Comparison of ENCODE assay signal across 13 cellular contexts in genomic region chrX:74325130-74326059, GRCh38. TPM values are rescaled to one million over a fixed set of nuclear protein-coding genes. Genes with fewer than 3 reads are reported as not detected.
DNase-seq lines count a peak whose midpoint lies in the region; ATAC-seq and TF ChIP-seq lines count a peak whose summit lies in the region.
"Had no signal": no experiment of that assay in that cellular context is flagged by ENCODE, and none has a peak within 500 bp of the region (broad histone marks: within the 10 kb centered on the region; RNA-seq: fewer than 3 reads in every experiment).

No MANE protein-coding gene starts in this region.

- peaks cover 34% of the 10 kb centered on the region for H3K4me1 ChIP-seq in HUES6 (ENCODE audit: control insufficient read depth, insufficient read depth, low read length)
- H3K4me1 ChIP-seq in OCI-LY1 (ENCODE audit: insufficient read depth, low read length, severe bottlenecking), result peaks cover 4% of the 10 kb centered on the region
- no peaks in the 10 kb centered on the region for H3K4me1 ChIP-seq in testis

- no peaks in the 10 kb centered on the region for H3K79me2 ChIP-seq in OCI-LY1 (ENCODE audit: insufficient read depth, low read length)

- H3K27me3 ChIP-seq in HUES6 (ENCODE audit: control insufficient read depth, insufficient read depth, low read length) (peaks cover 5% of the 10 kb centered on the region; the same call in 1 of the 2 replicates), OCI-LY1 (ENCODE audit: insufficient read depth, low read length) (no peaks in the 10 kb centered on the region), testis (no peaks in the 10 kb centered on the region)

- H3K4me3 ChIP-seq in HUES6 (ENCODE audit: low read depth, low read length) (no peak overlapping the region), OCI-LY1 (ENCODE audit: low read depth, low read length, poor library complexity, severe bottlenecking) (no peak overlapping the region), testis (no peak overlapping the region)
- H3K4me3 ChIP-seq: SK-N-MC had no signal

- peak; percentile 74 for DNase-seq in DMS79 treated with DMSO at 0.1 percent for 48 hours (lab: John Stamatoyannopoulos, UW)
- peak; percentile 83 for DNase-seq in iPS-NIHi7 (ENCODE audit: extremely low spot score)
- no peak for DNase-seq in testis
- no peak for DNase-seq in activated T-cell treated with anti-CD3 and anti-CD28 coated beads for 4 hours
- DNase-seq: NCI-H2029; stimulated activated naive CD8-positive, alpha-beta T cell treated with anti-CD3 and anti-CD28 coated beads, Interleukin-15, Interleukin-2, amounts not matched to agents 100 U/mL and 50 U/mL, for 24 hours had no signal

- H3K9me3 ChIP-seq in HUES6 (ENCODE audit: control insufficient read depth, insufficient read depth, low read depth, low read length) (peaks cover 14% of the 10 kb centered on the region; the same call in 1 of the 2 replicates), OCI-LY1 (ENCODE audit: low read length) (no peaks in the 10 kb centered on the region), testis (no peaks in the 10 kb centered on the region)

- H3K4me2 ChIP-seq in OCI-LY1 (ENCODE audit: low read length), result no peak overlapping the region; the same call in 1 of the 2 replicates

- TF ChIP-seq CTCF in OCI-LY1 (IDR thresholded peaks at IDR 0.05; ENCODE audit: low read length), result 0 out of 2 replicates have a peak, but pooled peaks have one; percentile 12
- no peak for TF ChIP-seq CTCF in testis (IDR thresholded peaks at IDR 0.05)

- 40 to 64% methylated on average over 1 to 5 of the region's 9 CpGs for WGBS in testis, 2 donors

- H3K9me2 ChIP-seq in OCI-LY1 (ENCODE audit: low read depth, low read length), result no peaks in the 10 kb centered on the region

- intact Hi-C loops in testis (cut with DNase I; ENCODE audit: low total_unique reads), result no loop called here

- H3K36me3 ChIP-seq in HUES6 (ENCODE audit: control insufficient read depth, insufficient read depth, low read length) (no peaks in the 10 kb centered on the region), OCI-LY1 (ENCODE audit: insufficient read depth, low read length) (no peaks in the 10 kb centered on the region), testis (ENCODE audit: low read depth, missing control alignments) (no peaks in the 10 kb centered on the region)

- H3F3A ChIP-seq in OCI-LY1 (ENCODE audit: insufficient read depth, low read length), result no peaks in the 10 kb centered on the region

- H3K9ac ChIP-seq in HUES6 (ENCODE audit: low read length) (peak overlapping the region; percentile 57), OCI-LY1 (ENCODE audit: low read length) (no peak overlapping the region)

- ATAC-seq in GM21367 (IDR thresholded peaks at IDR 0.05; ENCODE audit: unreplicated experiment) (no peak), GM18909 (IDR thresholded peaks at IDR 0.05; ENCODE audit: poor library complexity, unreplicated experiment) (no peak)
- ATAC-seq: stimulated activated naive CD8-positive, alpha-beta T cell treated with anti-CD3 and anti-CD28 coated beads, Interleukin-15, Interleukin-2, amounts not matched to agents 100 U/mL and 50 U/mL, for 24 hours had no signal

- H3K27ac ChIP-seq in HUES6 (ENCODE audit: low read depth, low read length) (peak overlapping the region; percentile 76), OCI-LY1 (ENCODE audit: low read depth, low read length, poor library complexity, severe bottlenecking) (no peak overlapping the region), testis (no peak overlapping the region)
- H3K27ac ChIP-seq: SK-N-MC had no signal

- H4K20me1 ChIP-seq in OCI-LY1 (ENCODE audit: insufficient read depth, low read length), result no peaks in the 10 kb centered on the region

- no peak for TF ChIP-seq POLR2A in testis (IDR thresholded peaks at IDR 0.05)

- H2AFZ ChIP-seq in OCI-LY1 (ENCODE audit: low read length), result no peak overlapping the region

RNA-seq across cellular contexts. Expression of gene ZCCHC13, which starts 21.4 kb away (rescaled TPM):
- total RNA-seq in testis, result 10 to 100 TPM; 13.6 to 30.3 TPM
- 25.9 TPM for polyA plus RNA-seq in testis (ENCODE audit: insufficient read depth, low read depth, low replicate concordance)
- total RNA-seq: lower leg skin, osteocyte had no signal

Comparison
In these comparisons a context has a peak if more than half of its experiments do, and no peak if none do; other contexts are left out.
1. DNase-seq: peak in DMS79 treated with DMSO at 0.1 percent for 48 hours (single experiment) and iPS-NIHi7 (single experiment); none in testis (single experiment) and activated T-cell treated with anti-CD3 and anti-CD28 coated beads for 4 hours (single experiment).